ENCODE assay signal across 8 cellular contexts in the genomic region with DNA sequence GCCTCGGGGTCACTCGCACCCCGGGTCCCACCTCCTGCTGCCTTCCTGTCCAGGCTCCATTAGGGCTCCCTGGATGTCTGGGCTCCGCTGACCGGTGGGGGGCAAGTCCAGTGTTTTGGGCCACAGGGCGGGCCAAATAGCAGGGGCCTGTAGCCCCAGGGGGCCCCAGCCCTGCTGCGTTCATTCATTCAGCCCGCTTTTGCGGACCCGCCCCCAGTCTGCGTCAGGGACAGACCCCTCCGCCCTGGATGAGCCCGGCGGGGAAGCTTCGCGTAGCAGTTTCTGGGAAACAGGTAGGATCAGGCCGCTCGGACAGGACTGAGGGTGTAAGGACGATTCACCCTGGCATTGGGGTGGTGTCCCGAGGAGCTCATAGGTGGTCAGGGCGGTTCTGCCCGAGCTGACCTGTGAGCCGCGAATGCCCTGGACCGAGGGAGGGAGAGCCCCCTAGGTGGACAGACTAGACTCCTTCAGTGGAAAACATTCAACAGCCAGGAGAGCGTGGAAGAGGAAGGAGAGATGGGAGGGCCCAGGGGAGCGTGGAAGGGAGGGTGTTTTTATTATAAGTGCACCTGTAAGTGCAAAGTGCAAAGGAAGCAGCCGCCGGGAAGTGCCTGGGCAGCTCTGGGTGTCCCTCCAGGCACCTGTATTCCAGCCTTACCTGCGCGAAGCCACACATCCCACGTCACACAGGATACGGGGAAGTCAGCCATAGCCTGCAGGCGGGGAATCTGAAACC. TPM values are rescaled to one million over a fixed set of nuclear protein-coding genes. Genes with fewer than 3 reads are reported as not detected.
DNase-seq lines count a peak whose midpoint lies in the region; ATAC-seq and TF ChIP-seq lines count a peak whose summit lies in the region.

No MANE protein-coding gene starts in this region.

- H3K4me3 Mint-ChIP-seq in stimulated activated naive CD8-positive, alpha-beta T cell treated with anti-CD3 and anti-CD28 coated beads, Interleukin-15, Interleukin-2, amounts not matched to agents 100 ng/mL and 50 ng/mL, for 24 hours, result peak overlapping the region; percentile 94

- CTCF ChIA-PET in Panc1 (lab: Charles Lee), result no interaction called here

- peak overlapping the region; percentile 83 for H3K27ac Mint-ChIP-seq in stimulated activated naive CD8-positive, alpha-beta T cell treated with anti-CD3 and anti-CD28 coated beads, Interleukin-15, Interleukin-2, amounts not matched to agents 100 ng/mL and 50 ng/mL, for 24 hours

- no peaks in the 10 kb centered on the region for H3K36me3 Mint-ChIP-seq in stimulated activated naive CD8-positive, alpha-beta T cell treated with anti-CD3 and anti-CD28 coated beads, Interleukin-15, Interleukin-2, amounts not matched to agents 100 ng/mL and 50 ng/mL, for 24 hours (ENCODE audit: low read depth)

- H3K4me3 ChIP-seq in Panc1 (ENCODE audit: low read depth in 2 of 2, low read length in 2 of 2) (peak overlapping the region; percentile 77 to 85), left lung (peak overlapping the region; percentile 86 to 94)

- H3K9me3 Mint-ChIP-seq in stimulated activated naive CD8-positive, alpha-beta T cell treated with anti-CD3 and anti-CD28 coated beads, Interleukin-15, Interleukin-2, amounts not matched to agents 100 ng/mL and 50 ng/mL, for 24 hours, result no peaks in the 10 kb centered on the region

- no TSS peak for BruUV-seq in Panc1 (replicated peaks; lab: Mats Ljungman, UMichigan)

- peak; percentile 16 for ATAC-seq in HG03095 (IDR thresholded peaks at IDR 0.05; ENCODE audit: unreplicated experiment)
- ATAC-seq in Panc1, result peak; percentile 54
- ATAC-seq in left lung, result peak; percentile 51

- H3K4me1 ChIP-seq in Panc1 (ENCODE audit: control insufficient read depth, insufficient read depth, low read length) (peaks cover 36% of the 10 kb centered on the region), left lung (peaks cover 4 to 30% of the 10 kb centered on the region in 2 donors)

- TF ChIP-seq CTCF in Panc1 (IDR thresholded peaks at IDR 0.05) (no peak), left lung (IDR thresholded peaks at IDR 0.05) (no peak), GM13976 (IDR thresholded peaks at IDR 0.05; ENCODE audit: borderline replicate concordance, control extremely low read depth, extremely low read depth, insufficient read depth, missing control alignments) (no peak)

- H3K27ac ChIP-seq in Panc1 (ENCODE audit: low read length) (peak overlapping the region; percentile 92), left lung (peak overlapping the region; percentile 78 to 84)

- POLR2A ChIA-PET in Panc1 (lab: Charles Lee), result no interaction called here

- no peaks in the 10 kb centered on the region for H3K9me3 ChIP-seq in Panc1 (ENCODE audit: control insufficient read depth, insufficient read depth, low read depth, low read length)
- H3K9me3 ChIP-seq in left lung, result no peaks in the 10 kb centered on the region

- in situ Hi-C loops in Panc1 (cut with HindIII; ENCODE audit: low pct_unique_long_range_greater_than_20kb, low sequenced_read_pairs) (no loop called here), GM13976 (cut with MboI; ENCODE audit: low sequenced_read_pairs, unreplicated experiment) (loop anchor here (25.0 kb wide), 1 partner anchor 191 kb away; a partner anchor contains a TSS)

- H3K27me3 ChIP-seq in Panc1 (ENCODE audit: control insufficient read depth, insufficient read depth, low read length) (no peaks in the 10 kb centered on the region), left lung (no peaks in the 10 kb centered on the region)

- H3K36me3 ChIP-seq in Panc1 (ENCODE audit: control insufficient read depth, insufficient read depth, low read length) (peaks cover 7% of the 10 kb centered on the region; the same call in 1 of the 2 replicates), left lung (no peaks in the 10 kb centered on the region)

- peaks cover 37% of the 10 kb centered on the region for H3K4me1 Mint-ChIP-seq in stimulated activated naive CD8-positive, alpha-beta T cell treated with anti-CD3 and anti-CD28 coated beads, Interleukin-15, Interleukin-2, amounts not matched to agents 100 ng/mL and 50 ng/mL, for 24 hours (ENCODE audit: low read depth)

- intact Hi-C loops in Panc1 (cut with micrococcal nuclease; ENCODE audit: unreplicated experiment) (loop anchor here (5.0 kb wide), 1 partner anchor 204 kb away; a partner anchor contains a TSS), left lung (cut with DNase I) (no loop called here)

- peak; percentile 17 for DNase-seq in stimulated activated CD8-positive, alpha-beta memory T cell treated with anti-CD3 and anti-CD28 coated beads, Interleukin-4, amount 100 ng/mL, for 24 hours (ENCODE audit: low read depth)
- DNase-seq in stimulated activated CD8-positive, alpha-beta memory T cell treated with anti-CD3 and anti-CD28 coated beads, Interleukin-4, amount 100 ng/mL, for 48 hours, result no peak
- DNase-seq in Panc1 (ENCODE audit: low read depth, low spot score), result no peak
- peak; percentile 25 for DNase-seq in central memory CD4-positive, alpha-beta T cell
- no peak for DNase-seq in left lung
- DNase-seq in GM13976 (ENCODE audit: low spot score), result no peak

- no peaks in the 10 kb centered on the region for H3K27me3 Mint-ChIP-seq in stimulated activated naive CD8-positive, alpha-beta T cell treated with anti-CD3 and anti-CD28 coated beads, Interleukin-15, Interleukin-2, amounts not matched to agents 100 ng/mL and 50 ng/mL, for 24 hours

RNA-seq across cellular contexts. Expression of a gene that starts 0.6 kb away (rescaled TPM):
- total RNA-seq in Panc1 (2021; ENCODE audit: unreplicated experiment) (108 TPM), left lung (10 to 100 TPM; 72.7 to 76.3 TPM)
- 99.8 TPM for polyA plus RNA-seq in Panc1 (2012; ENCODE audit: insufficient read length)

RNA-seq across cellular contexts. Expression of a gene that starts 51.8 kb away (rescaled TPM):
- total RNA-seq in Panc1 (2021; ENCODE audit: unreplicated experiment) (220 TPM), left lung (10 to 100 TPM; 78.2 to 81.3 TPM)
- polyA plus RNA-seq in Panc1 (2012; ENCODE audit: insufficient read length), result 308 TPM

Comparison
In these comparisons a context has a peak if more than half of its experiments do, and no peak if none do; other contexts are left out.
1. DNase-seq: peak in stimulated activated CD8-positive, alpha-beta memory T cell treated with anti-CD3 and anti-CD28 coated beads, Interleukin-4, amount 100 ng/mL, for 24 hours (single experiment) and central memory CD4-positive, alpha-beta T cell (single experiment); none in stimulated activated CD8-positive, alpha-beta memory T cell treated with anti-CD3 and anti-CD28 coated beads, Interleukin-4, amount 100 ng/mL, for 48 hours (single experiment), Panc1 (single experiment), left lung (0 of 2) and GM13976 (single experiment).
2. Peak in every context shown above with its lines, with median percentiles within 50 percentile points of each other: ATAC-seq.